Comparison of ENCODE assay signal across 10 cellular contexts in genomic region chr15:77568960-77569646, GRCh38.
DNase-seq lines count a peak whose midpoint lies in the region; ATAC-seq, FAIRE-seq and TF ChIP-seq lines count a peak whose summit lies in the region.
"Had no signal": no experiment of that assay in that cellular context is flagged by ENCODE, and none has a peak within 500 bp of the region (broad histone marks: within the 10 kb centered on the region; RNA-seq: fewer than 3 reads in every experiment).

No MANE protein-coding gene starts in this region.

- H3K4me3 ChIP-seq in astrocyte (ENCODE audit: insufficient read depth, low read depth, low read length): peak overlapping the region; percentile 18
- H3K4me3 ChIP-seq in iPS-20b (ENCODE audit: low read length): no peak overlapping the region
- H3K4me3 ChIP-seq in smooth muscle cell: peak overlapping the region; percentile 33

- H3K9me3 ChIP-seq in astrocyte (ENCODE audit: insufficient read depth, low read depth, low read length) (no peaks in the 10 kb centered on the region), iPS-20b (ENCODE audit: insufficient read depth, low read depth, low read length) (no peaks in the 10 kb centered on the region), smooth muscle cell (replicated peaks; ENCODE audit: low read depth) (no peaks in the 10 kb centered on the region)

- H3K4me2 ChIP-seq in astrocyte (ENCODE audit: low read length) (peak overlapping the region; percentile 75), smooth muscle cell (peak overlapping the region; percentile 74)

- H3K27me3 Mint-ChIP-seq in astrocyte (ENCODE audit: low read depth, unreplicated experiment): peaks cover 49% of the 10 kb centered on the region

- peak; percentile 90 for DNase-seq in HuH-7.5 (ENCODE audit: low spot score)
- DNase-seq in astrocyte (ENCODE audit: low read depth): no peak
- DNase-seq in smooth muscle cell (lab: John Stamatoyannopoulos, UW; ENCODE audit: unreplicated experiment): no peak
- DNase-seq in NCI-H187 treated with DMSO at 0.1 percent for 48 hours (lab: John Stamatoyannopoulos, UW): no peak
- DNase-seq in NCI-H2107 treated with DMSO at 0.1 percent for 48 hours (lab: John Stamatoyannopoulos, UW; ENCODE audit: unreplicated experiment): no peak
- DNase-seq: activated CD8-positive, alpha-beta memory T cell treated with anti-CD3 and anti-CD28 coated beads, Interleukin-2, amount 50 U/mL, for 4 hours; NCI-H2081 treated with DMSO at 0.1 percent for 48 hours had no signal

- no peaks in the 10 kb centered on the region for H3K9me3 Mint-ChIP-seq in astrocyte (ENCODE audit: unreplicated experiment)

- peak overlapping the region; percentile 48 for H2AFZ ChIP-seq in astrocyte (ENCODE audit: low read depth, low read length)
- peak overlapping the region; percentile 92 for H2AFZ ChIP-seq in smooth muscle cell (ENCODE audit: low read depth)

- no peak for ATAC-seq in HG02840 (IDR thresholded peaks at IDR 0.05; ENCODE audit: low FRiP score, unreplicated experiment)
- no peak for ATAC-seq in HG02973 (IDR thresholded peaks at IDR 0.05; ENCODE audit: unreplicated experiment)

- WGBS in smooth muscle cell (ENCODE audit: low lambda C conversion rate): 41% methylated on average over 23 of the region's 23 CpGs

- no peak overlapping the region for H3K9ac ChIP-seq in astrocyte (ENCODE audit: low read length)
- peak overlapping the region; percentile 41; the same call in 1 of the 2 replicates for H3K9ac ChIP-seq in iPS-20b (ENCODE audit: low read depth, low read length)
- H3K9ac ChIP-seq in smooth muscle cell (ENCODE audit: low read depth): no peak overlapping the region

- H4K20me1 ChIP-seq in astrocyte (ENCODE audit: insufficient read depth, low read length) (no peaks in the 10 kb centered on the region), smooth muscle cell (ENCODE audit: low read depth) (no peaks in the 10 kb centered on the region)

- TF ChIP-seq CTCF in astrocyte (IDR thresholded peaks at IDR 0.05; ENCODE audit: insufficient read depth, low read depth, low read length) (no peak), smooth muscle cell (IDR thresholded peaks at IDR 0.05; ENCODE audit: borderline replicate concordance, insufficient read depth, poor library complexity, severe bottlenecking) (no peak)

- H3K27me3 ChIP-seq in astrocyte (ENCODE audit: insufficient read depth, low read length) (peaks cover 7% of the 10 kb centered on the region), iPS-20b (ENCODE audit: insufficient read depth, low read length) (no peaks in the 10 kb centered on the region), smooth muscle cell (ENCODE audit: low read depth) (no peaks in the 10 kb centered on the region)

- no peak overlapping the region for H3K27ac ChIP-seq in astrocyte (ENCODE audit: low read depth, low read length)
- H3K27ac ChIP-seq in iPS-20b (ENCODE audit: low read length): peak overlapping the region; percentile 37
- peak overlapping the region; percentile 50 for H3K27ac ChIP-seq in smooth muscle cell (ENCODE audit: low read depth)

- no peak overlapping the region for H3K4me3 Mint-ChIP-seq in astrocyte (ENCODE audit: unreplicated experiment)

- H3K79me2 ChIP-seq in astrocyte (ENCODE audit: insufficient read depth, low read length) (no peaks in the 10 kb centered on the region), smooth muscle cell (ENCODE audit: low read depth) (no peaks in the 10 kb centered on the region)

- no peak for FAIRE-seq in astrocyte (lab: Jason Lieb, UNC)

- H3K36me3 ChIP-seq in astrocyte (ENCODE audit: insufficient read depth, low read length) (no peaks in the 10 kb centered on the region), iPS-20b (ENCODE audit: insufficient read depth, low read depth, low read length) (no peaks in the 10 kb centered on the region), smooth muscle cell (ENCODE audit: low read depth) (no peaks in the 10 kb centered on the region)

- peaks cover 4% of the 10 kb centered on the region for H3K4me1 Mint-ChIP-seq in astrocyte (ENCODE audit: low read depth, unreplicated experiment)

- peaks cover 12% of the 10 kb centered on the region for H3F3A ChIP-seq in smooth muscle cell (ENCODE audit: low read depth)

- H3K36me3 Mint-ChIP-seq in astrocyte (ENCODE audit: low read depth, unreplicated experiment): no peaks in the 10 kb centered on the region

- peaks cover 7% of the 10 kb centered on the region for H3K4me1 ChIP-seq in astrocyte (ENCODE audit: insufficient read depth, low read length)
- H3K4me1 ChIP-seq in iPS-20b (ENCODE audit: insufficient read depth, low read length): peaks cover 16% of the 10 kb centered on the region; the same call in 1 of the 2 replicates
- peaks cover 20% of the 10 kb centered on the region for H3K4me1 ChIP-seq in smooth muscle cell (ENCODE audit: low read depth)

- no peak overlapping the region for H3K27ac Mint-ChIP-seq in astrocyte (ENCODE audit: unreplicated experiment)
